10 cellular contexts compared by ENCODE assay signal in the genomic region with DNA sequence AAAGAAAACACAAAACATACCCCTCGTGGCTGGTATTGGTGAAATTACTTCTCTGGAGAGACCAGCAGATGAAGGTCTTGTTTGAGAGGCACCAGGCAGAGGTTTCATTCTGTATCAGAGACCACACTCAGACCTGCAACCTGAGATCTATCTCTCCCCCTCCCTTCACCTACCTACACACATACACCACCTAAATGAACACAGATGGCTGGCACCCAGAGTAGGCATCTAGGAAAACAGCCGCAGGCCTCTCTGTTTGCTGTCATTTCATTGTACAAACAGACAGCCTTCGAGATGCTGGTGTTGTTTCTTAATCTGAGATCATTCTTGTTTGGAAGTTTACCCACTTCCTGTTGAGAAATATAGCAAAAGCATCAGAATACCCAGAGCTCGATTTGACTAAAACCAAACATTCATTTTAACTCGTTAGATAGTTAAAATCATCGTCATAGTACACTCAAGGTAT.
DNase-seq lines count a peak whose midpoint lies in the region; ATAC-seq, FAIRE-seq and TF ChIP-seq lines count a peak whose summit lies in the region.
"Had no signal": no experiment of that assay in that cellular context is flagged by ENCODE, and none has a peak within 500 bp of the region (broad histone marks: within the 10 kb centered on the region; RNA-seq: fewer than 3 reads in every experiment).

No MANE protein-coding gene starts in this region.

- peak; percentile 86 for ATAC-seq in HG02884 (IDR thresholded peaks at IDR 0.05; ENCODE audit: unreplicated experiment)
- ATAC-seq in Right ventricle myocardium superior (ENCODE audit: poor library complexity) = no peak

- H3K4me1 Mint-ChIP-seq in osteocyte (ENCODE audit: unreplicated experiment) (peaks cover 22% of the 10 kb centered on the region), endothelial cell (ENCODE audit: unreplicated experiment) (no peaks in the 10 kb centered on the region)

- H3K27ac Mint-ChIP-seq in osteocyte (ENCODE audit: unreplicated experiment) (no peak overlapping the region), endothelial cell (ENCODE audit: unreplicated experiment) (no peak overlapping the region)

- H3K4me3 Mint-ChIP-seq in osteocyte (ENCODE audit: unreplicated experiment) = no peak overlapping the region
- H3K4me3 Mint-ChIP-seq in endothelial cell (ENCODE audit: unreplicated experiment) = no peak overlapping the region

- H3K27me3 ChIP-seq in bronchial epithelial cell (ENCODE audit: control insufficient read depth, insufficient read depth, low read length) = peaks cover 2% of the 10 kb centered on the region
- H3K27me3 ChIP-seq: cardiac muscle cell had no signal

- intact Hi-C loops in Right ventricle myocardium superior (cut with DNase I) = no loop called here

- DNase-seq in NOMO-1 (lab: John Stamatoyannopoulos, UW; ENCODE audit: unreplicated experiment in 2 of 2) (peak; percentile 54 to 92), NOMO-1 treated with dmso at 0.1 percent for 144 hours (lab: John Stamatoyannopoulos, UW; ENCODE audit: unreplicated experiment) (no peak), NCI-H2196 (lab: John Stamatoyannopoulos, UW; ENCODE audit: unreplicated experiment) (peak; percentile 35), bronchial epithelial cell (ENCODE audit: low read depth) (peak; percentile 54), osteocyte (ENCODE audit: extremely low spot score, unreplicated experiment) (no peak), endothelial cell (ENCODE audit: low spot score) (no peak), Right ventricle myocardium superior (no peak)

- FAIRE-seq in bronchial epithelial cell (lab: Jason Lieb, UNC) = peak; percentile 28

- H3K27me3 Mint-ChIP-seq in osteocyte (ENCODE audit: unreplicated experiment) (no peaks in the 10 kb centered on the region), endothelial cell (ENCODE audit: unreplicated experiment) (no peaks in the 10 kb centered on the region)

- no peaks in the 10 kb centered on the region for H3K9me3 Mint-ChIP-seq in osteocyte (ENCODE audit: unreplicated experiment)
- no peaks in the 10 kb centered on the region for H3K9me3 Mint-ChIP-seq in endothelial cell (ENCODE audit: unreplicated experiment)

- no peaks in the 10 kb centered on the region for H3K36me3 ChIP-seq in bronchial epithelial cell (ENCODE audit: control insufficient read depth, insufficient read depth, low read length)
- H3K36me3 ChIP-seq: cardiac muscle cell, prostate gland had no signal

- no peak overlapping the region for H3K4me3 ChIP-seq in bronchial epithelial cell (ENCODE audit: low read depth, low read length)
- H3K4me3 ChIP-seq: cardiac muscle cell, prostate gland had no signal

- TF ChIP-seq CTCF in bronchial epithelial cell (IDR thresholded peaks at IDR 0.05; ENCODE audit: insufficient read depth, low read length, severe bottlenecking) (no peak), osteocyte (IDR thresholded peaks at IDR 0.05) (no peak), endothelial cell (IDR thresholded peaks at IDR 0.05; ENCODE audit: unreplicated experiment) (no peak)

- H3K36me3 Mint-ChIP-seq in osteocyte (ENCODE audit: unreplicated experiment) = no peaks in the 10 kb centered on the region
- H3K36me3 Mint-ChIP-seq in endothelial cell (ENCODE audit: low read depth, unreplicated experiment) = no peaks in the 10 kb centered on the region

Comparison
In these comparisons a context has a peak if more than half of its experiments do, and no peak if none do; other contexts are left out.
1. DNase-seq: peak in NOMO-1 (2 of 2), NCI-H2196 (single experiment) and bronchial epithelial cell (single experiment); none in NOMO-1 treated with dmso at 0.1 percent for 144 hours (single experiment), osteocyte (single experiment), endothelial cell (single experiment) and Right ventricle myocardium superior (single experiment).